ENCODE assay signal across 9 cellular contexts in genomic region chr5:61631438-61631941, GRCh38.
A peak's percentile ranks its signal among the peaks of the same experiment; 100 is the strongest.
DNase-seq lines count a peak whose midpoint lies in the region; ATAC-seq, FAIRE-seq and TF ChIP-seq lines count a peak whose summit lies in the region.
"Had no signal": no experiment of that assay in that cellular context is flagged by ENCODE, and none has a peak within 500 bp of the region (broad histone marks: within the 10 kb centered on the region; RNA-seq: fewer than 3 reads in every experiment).

No MANE protein-coding gene starts in this region.

- H3K27me3 ChIP-seq in esophagus muscularis mucosa (no peaks in the 10 kb centered on the region), mesenchymal stem cell (ENCODE audit: control insufficient read depth in 1 of 2, insufficient read depth in 1 of 2, low read length in 2 of 2) (no peaks in the 10 kb centered on the region), suprapubic skin (no peaks in the 10 kb centered on the region)

- H3K23ac ChIP-seq in mesenchymal stem cell (ENCODE audit: low read length in 2 of 2): no peak overlapping the region

- no peak overlapping the region for H4K91ac ChIP-seq in mesenchymal stem cell (ENCODE audit: low read length)

- H3K18ac ChIP-seq in mesenchymal stem cell (ENCODE audit: low read depth in 1 of 2, low read length in 2 of 2): no peak overlapping the region

- H4K8ac ChIP-seq in mesenchymal stem cell (ENCODE audit: low read length): no peak overlapping the region

- H3K4me1 ChIP-seq in esophagus muscularis mucosa: peaks cover 14 to 21% (median 16%) of the 10 kb centered on the region in 4 donors
- no peaks in the 10 kb centered on the region for H3K4me1 ChIP-seq in mesenchymal stem cell (ENCODE audit: control insufficient read depth, insufficient read depth, low read depth, low read length)
- H3K4me1 ChIP-seq in suprapubic skin: peaks cover 6% of the 10 kb centered on the region
- no peaks in the 10 kb centered on the region for H3K4me1 ChIP-seq in kidney (ENCODE audit: control insufficient read depth in 1 of 2, insufficient read depth in 1 of 2, low read depth in 1 of 2, low read length in 2 of 2)

- 25% methylated on average over 11 of the region's 11 CpGs for WGBS in esophagus muscularis mucosa
- 91% methylated on average over 11 of the region's 11 CpGs for WGBS in mesenchymal stem cell
- 59% methylated on average over 11 of the region's 11 CpGs for WGBS in suprapubic skin

- no peak overlapping the region for H2BK5ac ChIP-seq in mesenchymal stem cell (ENCODE audit: low read depth, low read length, poor library complexity, severe bottlenecking)

- intact Hi-C loops in esophagus muscularis mucosa (cut with DNase I) (loop anchor here (5.0 kb wide), 1 partner anchor 299 kb away; the partner anchor contains the start of gene ZSWIM6), kidney (cut with DNase I) (no loop called here)

- H3K79me1 ChIP-seq in mesenchymal stem cell (replicated peaks; ENCODE audit: low read length, poor library complexity, severe bottlenecking): no peaks in the 10 kb centered on the region

- H3K4ac ChIP-seq in mesenchymal stem cell (ENCODE audit: low read depth in 1 of 2, low read length in 2 of 2): no peak overlapping the region

- FAIRE-seq in kidney (lab: Jason Lieb, UNC): no peak

- ATAC-seq in GM21526 (IDR thresholded peaks at IDR 0.05; ENCODE audit: low FRiP score, unreplicated experiment) (no peak), GM18502 (IDR thresholded peaks at IDR 0.05; ENCODE audit: poor library complexity, unreplicated experiment) (no peak)

- peak overlapping the region; percentile 17 for H3K9ac ChIP-seq in mesenchymal stem cell (ENCODE audit: low read length)
- H3K9ac ChIP-seq in kidney (ENCODE audit: low read length in 2 of 2): no peak overlapping the region

- DNase-seq in SHP77 (lab: John Stamatoyannopoulos, UW) (peak; percentile 18 to 29), esophagus muscularis mucosa (ENCODE audit: extremely low spot score) (no peak), mesenchymal stem cell (no peak), suprapubic skin (ENCODE audit: low spot score in 2 of 2) (no peak), HuH-7 (ENCODE audit: low spot score) (no peak), kidney (no peak)
- DNase-seq: DMS53 had no signal

- TF ChIP-seq CTCF in esophagus muscularis mucosa (IDR thresholded peaks at IDR 0.05) (no peak), suprapubic skin (IDR thresholded peaks at IDR 0.05) (no peak), kidney (IDR thresholded peaks at IDR 0.05; ENCODE audit: borderline replicate concordance, extremely low read depth, insufficient read depth) (no peak)

- no peak overlapping the region for H2BK15ac ChIP-seq in mesenchymal stem cell (ENCODE audit: low read depth, poor library complexity, severe bottlenecking)

- TF ChIP-seq POLR2A in esophagus muscularis mucosa (IDR thresholded peaks at IDR 0.05; ENCODE audit: low read depth) (no peak), suprapubic skin (IDR thresholded peaks at IDR 0.05) (no peak)

- no peak overlapping the region for H2BK12ac ChIP-seq in mesenchymal stem cell (ENCODE audit: low read length in 2 of 2)

- H3K9me3 ChIP-seq in esophagus muscularis mucosa (no peaks in the 10 kb centered on the region), mesenchymal stem cell (ENCODE audit: control insufficient read depth, low read length) (no peaks in the 10 kb centered on the region), suprapubic skin (no peaks in the 10 kb centered on the region), kidney (ENCODE audit: control insufficient read depth in 1 of 2, low read length in 2 of 2) (no peaks in the 10 kb centered on the region)

- H3K36me3 ChIP-seq in esophagus muscularis mucosa (no peaks in the 10 kb centered on the region), mesenchymal stem cell (ENCODE audit: control insufficient read depth in 1 of 2, insufficient read depth in 2 of 2, low read depth in 1 of 2, low read length in 2 of 2) (no peaks in the 10 kb centered on the region), suprapubic skin (no peaks in the 10 kb centered on the region), kidney (ENCODE audit: control insufficient read depth in 1 of 2, insufficient read depth in 2 of 2, low read length in 2 of 2) (no peaks in the 10 kb centered on the region)

- H3K27ac ChIP-seq in esophagus muscularis mucosa (replicated peaks in 1 of 4) (peak overlapping the region; percentile 54 to 74 (median 62)), mesenchymal stem cell (ENCODE audit: low read length, poor library complexity, severe bottlenecking) (no peak overlapping the region), suprapubic skin (peak overlapping the region; percentile 8), kidney (ENCODE audit: low read depth in 2 of 2, low read length in 2 of 2) (no peak overlapping the region)

- H2AK5ac ChIP-seq in mesenchymal stem cell (ENCODE audit: low read length, severe bottlenecking): no peak overlapping the region

- H3K4me3 ChIP-seq in esophagus muscularis mucosa: peak overlapping the region in 3 of 4 donors; percentile 6 to 25 (median 24)
- H3K4me3 ChIP-seq in mesenchymal stem cell (ENCODE audit: insufficient read depth in 1 of 2, low read depth in 1 of 2, low read length in 2 of 2): peak overlapping the region in 1 of 2 experiments; percentile 50
- no peak overlapping the region for H3K4me3 ChIP-seq in suprapubic skin
- H3K4me3 ChIP-seq in kidney (ENCODE audit: low read length in 2 of 2): peak overlapping the region in 1 of 2 donors; percentile 20

- no peak overlapping the region for H2AFZ ChIP-seq in mesenchymal stem cell (ENCODE audit: low read depth, low read length)

- H2BK120ac ChIP-seq in mesenchymal stem cell (ENCODE audit: low read depth, low read length): no peak overlapping the region

- no peak overlapping the region for H3K14ac ChIP-seq in mesenchymal stem cell (ENCODE audit: low read length in 2 of 2)

- TF ChIP-seq EP300 in esophagus muscularis mucosa (IDR thresholded peaks at IDR 0.05) (no peak), suprapubic skin (IDR thresholded peaks at IDR 0.05) (no peak)

- H3K4me2 ChIP-seq in mesenchymal stem cell (ENCODE audit: low read length, poor library complexity, severe bottlenecking): no peak overlapping the region

Comparison
In these comparisons a context has a peak if more than half of its experiments do, and no peak if none do; other contexts are left out.
1. DNase-seq: peak in SHP77 (2 of 2); none in esophagus muscularis mucosa (single experiment), mesenchymal stem cell (single experiment), suprapubic skin (0 of 2), HuH-7 (single experiment) and kidney (single experiment).
2. H3K27ac ChIP-seq: peak in esophagus muscularis mucosa (4 of 4) and suprapubic skin (single experiment); none in mesenchymal stem cell (single experiment) and kidney (0 of 2).